8 cellular contexts compared by ENCODE assay signal in the genomic region with DNA sequence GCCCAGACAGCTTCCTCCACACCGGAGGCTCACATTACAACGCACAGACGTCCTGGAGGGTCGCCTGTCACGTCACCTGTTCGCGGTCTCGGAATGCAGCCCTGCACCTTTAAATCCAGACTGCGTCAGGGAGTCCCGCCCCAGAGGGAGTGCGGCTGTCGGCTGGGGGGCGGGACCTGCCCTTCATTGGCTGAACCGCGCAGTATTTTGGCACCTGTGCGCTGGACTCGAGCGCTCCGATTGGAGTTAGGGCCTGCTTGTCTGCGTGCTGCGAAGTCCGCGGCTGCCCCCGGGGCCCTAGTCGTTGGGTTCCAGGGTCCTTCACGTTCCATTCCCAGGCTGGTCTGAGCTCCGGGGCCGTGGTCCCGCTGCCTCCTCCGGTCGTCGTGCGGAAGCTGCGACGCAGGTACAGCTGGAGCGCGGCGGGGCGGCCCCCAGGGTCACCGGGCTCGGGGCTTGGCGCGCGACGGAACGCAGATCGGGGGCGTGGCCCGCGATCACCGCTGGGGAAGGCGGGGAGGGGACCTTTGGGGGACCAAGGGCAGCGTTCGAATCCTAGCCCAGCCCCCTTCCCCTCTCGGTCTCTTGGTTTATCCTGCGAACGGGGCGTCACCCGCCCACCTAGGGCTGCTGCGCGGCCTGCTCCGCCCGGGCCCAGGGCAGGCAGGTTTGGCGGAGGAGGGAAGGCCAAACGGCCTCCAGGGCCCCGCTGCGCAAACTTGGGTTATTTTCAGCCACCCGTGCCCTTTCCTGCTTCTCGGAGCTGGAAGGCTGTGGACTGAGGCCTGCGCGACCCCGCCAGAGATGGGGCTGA. TPM values are rescaled to one million over a fixed set of nuclear protein-coding genes. Genes with fewer than 3 reads are reported as not detected.
DNase-seq lines count a peak whose midpoint lies in the region; ATAC-seq and TF ChIP-seq lines count a peak whose summit lies in the region.

A gene with protein sequence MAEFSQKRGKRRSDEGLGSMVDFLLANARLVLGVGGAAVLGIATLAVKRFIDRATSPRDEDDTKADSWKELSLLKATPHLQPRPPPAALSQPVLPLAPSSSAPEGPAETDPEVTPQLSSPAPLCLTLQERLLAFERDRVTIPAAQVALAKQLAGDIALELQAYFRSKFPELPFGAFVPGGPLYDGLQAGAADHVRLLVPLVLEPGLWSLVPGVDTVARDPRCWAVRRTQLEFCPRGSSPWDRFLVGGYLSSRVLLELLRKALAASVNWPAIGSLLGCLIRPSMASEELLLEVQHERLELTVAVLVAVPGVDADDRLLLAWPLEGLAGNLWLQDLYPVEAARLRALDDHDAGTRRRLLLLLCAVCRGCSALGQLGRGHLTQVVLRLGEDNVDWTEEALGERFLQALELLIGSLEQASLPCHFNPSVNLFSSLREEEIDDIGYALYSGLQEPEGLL (plus strand): TSS at position 331 of the 814 bp plus-strand sequence. CDS start 2,059 bp downstream, outside the sequence.

- no peaks in the 10 kb centered on the region for H3K27me3 ChIP-seq in HUES6 (ENCODE audit: control insufficient read depth, insufficient read depth, low read length)
- no peaks in the 10 kb centered on the region for H3K27me3 ChIP-seq in OCI-LY1 (ENCODE audit: insufficient read depth, low read length)
- no peaks in the 10 kb centered on the region for H3K27me3 ChIP-seq in mononuclear cell (ENCODE audit: insufficient read depth, low read length)

- H3K27ac ChIP-seq in HUES6 (ENCODE audit: low read depth, low read length), result peak within 1 kb of the TSS; percentile 43
- H3K27ac ChIP-seq in OCI-LY1 (ENCODE audit: low read depth, low read length, poor library complexity, severe bottlenecking), result peak within 1 kb of the TSS; percentile 79

- H3K4me3 ChIP-seq in HUES6 (ENCODE audit: low read depth, low read length), result peak within 1 kb of the TSS; percentile 85
- H3K4me3 ChIP-seq in OCI-LY1 (ENCODE audit: low read depth, low read length, poor library complexity, severe bottlenecking), result peak within 1 kb of the TSS; percentile 68
- H3K4me3 ChIP-seq in epithelial cell of esophagus (ENCODE audit: low read length), result peak within 1 kb of the TSS; percentile 95
- peak within 1 kb of the TSS; percentile 75 for H3K4me3 ChIP-seq in mononuclear cell (ENCODE audit: low read length)

- H3K9ac ChIP-seq in HUES6 (ENCODE audit: low read length), result peak within 1 kb of the TSS; percentile 70
- H3K9ac ChIP-seq in OCI-LY1 (ENCODE audit: low read length), result peak within 1 kb of the TSS; percentile 85

- H3K79me2 ChIP-seq in OCI-LY1 (ENCODE audit: insufficient read depth, low read length), result no peaks in the 10 kb centered on the region

- peak within 1 kb of the TSS; percentile 7; the same call in 1 of the 2 replicates for H2AFZ ChIP-seq in OCI-LY1 (ENCODE audit: low read length)

- peak; percentile 92 for DNase-seq in Calu3
- DNase-seq in activated T-cell treated with anti-CD3 and anti-CD28 coated beads for 1 hour (ENCODE audit: low read depth), result peak; percentile 90
- peak; percentile 97 for DNase-seq in epithelial cell of esophagus (ENCODE audit: low read depth)
- DNase-seq in stimulated activated CD8-positive, alpha-beta memory T cell treated with anti-CD3 and anti-CD28 coated beads, Interleukin-2, amount 100 ng/mL, for 48 hours (ENCODE audit: low read depth in 2 of 2), result peak; percentile 90 to 91

- TF ChIP-seq CTCF in Calu3 (IDR thresholded peaks at IDR 0.05; ENCODE audit: unreplicated experiment) (no peak), OCI-LY1 (IDR thresholded peaks at IDR 0.05; ENCODE audit: low read length) (no peak), epithelial cell of esophagus (IDR thresholded peaks at IDR 0.05; ENCODE audit: insufficient read depth, low read depth, low read length, missing control alignments) (no peak)

- H3K4me1 ChIP-seq in HUES6 (ENCODE audit: control insufficient read depth, insufficient read depth, low read length), result peaks cover 23% of the 10 kb centered on the region
- peaks cover 35% of the 10 kb centered on the region for H3K4me1 ChIP-seq in OCI-LY1 (ENCODE audit: insufficient read depth, low read length, severe bottlenecking)
- H3K4me1 ChIP-seq in mononuclear cell (ENCODE audit: insufficient read depth, low read length), result peaks cover 52% of the 10 kb centered on the region

- peak; percentile 75 for ATAC-seq in GM21423 (IDR thresholded peaks at IDR 0.05; ENCODE audit: unreplicated experiment)

- CTCF ChIA-PET in Calu3 (lab: Charles Lee), result interaction anchor here (1.6 kb wide), 1 partner anchor 18 kb away, joined by 3 read pairs; no protein-coding TSS in a partner anchor

- peak within 1 kb of the TSS; percentile 84 for H3K4me3 Mint-ChIP-seq in Calu3 (ENCODE audit: low read depth, unreplicated experiment)

- H3F3A ChIP-seq in OCI-LY1 (ENCODE audit: insufficient read depth, low read length), result no peaks in the 10 kb centered on the region

- H3K9me3 ChIP-seq in HUES6 (ENCODE audit: control insufficient read depth, insufficient read depth, low read depth, low read length) (no peaks in the 10 kb centered on the region), OCI-LY1 (ENCODE audit: low read length) (no peaks in the 10 kb centered on the region), mononuclear cell (ENCODE audit: low read depth, low read length) (no peaks in the 10 kb centered on the region)

- no peaks in the 10 kb centered on the region for H3K9me3 Mint-ChIP-seq in Calu3 (ENCODE audit: low read depth, unreplicated experiment)

- peak within 1 kb of the TSS; percentile 87 for H3K27ac Mint-ChIP-seq in Calu3 (ENCODE audit: unreplicated experiment)

- no peaks in the 10 kb centered on the region for H3K27me3 Mint-ChIP-seq in Calu3 (ENCODE audit: unreplicated experiment)

- TSS peak; percentile 42 for BruUV-seq in Calu3 (replicated peaks; lab: Mats Ljungman, UMichigan)

- peaks cover 55% of the 10 kb centered on the region for H3K36me3 Mint-ChIP-seq in Calu3 (ENCODE audit: insufficient read depth, unreplicated experiment)

- no peaks in the 10 kb centered on the region for H3K9me2 ChIP-seq in OCI-LY1 (ENCODE audit: low read depth, low read length)

- H3K4me2 ChIP-seq in OCI-LY1 (ENCODE audit: low read length), result peak within 1 kb of the TSS; percentile 92

- no peaks in the 10 kb centered on the region for H4K20me1 ChIP-seq in OCI-LY1 (ENCODE audit: insufficient read depth, low read length)

- intact Hi-C loops in Calu3 (cut with micrococcal nuclease; ENCODE audit: unreplicated experiment), result no loop called here

- H3K4me1 Mint-ChIP-seq in Calu3 (ENCODE audit: low read depth, unreplicated experiment), result no peaks in the 10 kb centered on the region

- peaks cover 36% of the 10 kb centered on the region for H3K36me3 ChIP-seq in HUES6 (ENCODE audit: control insufficient read depth, insufficient read depth, low read length)
- H3K36me3 ChIP-seq in OCI-LY1 (ENCODE audit: insufficient read depth, low read length), result no peaks in the 10 kb centered on the region

RNA-seq across cellular contexts. Expression of the gene that starts here (rescaled TPM):
- 13.3 and 14.7 TPM in 2 replicates for total RNA-seq in Calu3 (2022)
- 5.9 TPM for total RNA-seq in mononuclear cell

Comparison
In these comparisons a context has a peak if more than half of its experiments do, and no peak if none do; other contexts are left out.
1. Peak in every context shown above with its lines: DNase-seq, ATAC-seq, H3K4me3 ChIP-seq and H3K27ac ChIP-seq.